In genomic region chr22:28346308-28346707, GRCh38 we compare ENCODE assay signal across 26 cellular contexts.
DNase-seq lines count a peak whose midpoint lies in the region; ATAC-seq, FAIRE-seq and TF ChIP-seq lines count a peak whose summit lies in the region.
"Had no signal": no experiment of that assay in that cellular context is flagged by ENCODE, and none has a peak within 500 bp of the region (broad histone marks: within the 10 kb centered on the region; RNA-seq: fewer than 3 reads in every experiment).

No MANE protein-coding gene starts in this region.

- H3K36me3 ChIP-seq in bronchial epithelial cell (ENCODE audit: control insufficient read depth, insufficient read depth, low read length) (no peaks in the 10 kb centered on the region), heart right ventricle (no peaks in the 10 kb centered on the region), psoas muscle (ENCODE audit: insufficient read depth in 1 of 2, low read depth in 1 of 2) (no peaks in the 10 kb centered on the region)

- H2BK12ac ChIP-seq in H9 (ENCODE audit: insufficient read length, low read depth, low read length): no peak overlapping the region

- peak; percentile 81 for FAIRE-seq in bronchial epithelial cell (lab: Jason Lieb, UNC)
- FAIRE-seq: A549, G401.6 had no signal

- no peak overlapping the region for H3K27ac ChIP-seq in H9 (ENCODE audit: insufficient read length, low read depth, low read length)
- H3K27ac ChIP-seq in heart right ventricle: no peak overlapping the region
- H3K27ac ChIP-seq in psoas muscle: no peak overlapping the region
- H3K27ac ChIP-seq: A549, HL-60, KMS-11, RWPE1, SK-N-MC had no signal

- H3K18ac ChIP-seq in H9 (ENCODE audit: insufficient read length, low read depth, low read length): no peak overlapping the region

- no peak overlapping the region for H2AK5ac ChIP-seq in H9 (ENCODE audit: insufficient read length, low read length)

- H3K14ac ChIP-seq in H9 (ENCODE audit: insufficient read depth, low read length): no peak overlapping the region

- no peak overlapping the region for H3K4ac ChIP-seq in H9 (ENCODE audit: low read depth, low read length)

- H3K9ac ChIP-seq in H9 (ENCODE audit: extremely low read depth, insufficient read length, low read length): no peak overlapping the region
- H3K9ac ChIP-seq: KMS-11 had no signal

- H2BK15ac ChIP-seq in H9 (ENCODE audit: low read depth, low read length): no peak overlapping the region

- no peak overlapping the region for H3K56ac ChIP-seq in H9 (ENCODE audit: insufficient read length, low read depth, low read length)

- H2BK5ac ChIP-seq in H9 (ENCODE audit: insufficient read length, low read length): no peak overlapping the region

- no peaks in the 10 kb centered on the region for H3K4me1 ChIP-seq in H9 (ENCODE audit: insufficient read depth, low read length)
- H3K4me1 ChIP-seq in heart right ventricle: peaks cover 3 to 52% (median 35%) of the 10 kb centered on the region in 9 donors
- H3K4me1 ChIP-seq in psoas muscle: peaks cover 20% of the 10 kb centered on the region

- no CpG with 5 or more reads among the region's 2 CpGs for WGBS in H9 (ENCODE audit: extremely low coverage, insufficient read length, low lambda C conversion rate)
- 68 to 69% methylated on average over 2 of the region's 2 CpGs for WGBS in heart right ventricle, 2 donors
- 54 to 63% (median 55%) methylated on average over 2 of the region's 2 CpGs for WGBS in psoas muscle, 3 donors

- H3K9me3 ChIP-seq in H9 (ENCODE audit: control insufficient read depth, low read depth, low read length) (no peaks in the 10 kb centered on the region), heart right ventricle (no peaks in the 10 kb centered on the region), psoas muscle (no peaks in the 10 kb centered on the region)
- H3K9me3 ChIP-seq: A549 had no signal

- H3K27me3 ChIP-seq in H9 (ENCODE audit: insufficient read depth, low read length) (no peaks in the 10 kb centered on the region), bronchial epithelial cell (ENCODE audit: control insufficient read depth, insufficient read depth, low read length) (no peaks in the 10 kb centered on the region), heart right ventricle (no peaks in the 10 kb centered on the region), psoas muscle (ENCODE audit: insufficient read depth in 3 of 3, low read length in 2 of 3) (no peaks in the 10 kb centered on the region)

- H3K4me3 ChIP-seq in bronchial epithelial cell (ENCODE audit: low read depth, low read length) (no peak overlapping the region), heart right ventricle (no peak overlapping the region), psoas muscle (no peak overlapping the region)
- H3K4me3 ChIP-seq: A549, SK-N-MC had no signal

- no peak for DNase-seq in H9
- DNase-seq in bronchial epithelial cell (ENCODE audit: low read depth): no peak
- DNase-seq in heart right ventricle: peak in 1 of 2 donors; percentile 9
- DNase-seq in psoas muscle: no peak
- DNase-seq in NCI-H1417 treated with DMSO at 0.1 percent for 48 hours (lab: John Stamatoyannopoulos, UW): no peak
- no peak for DNase-seq in dedifferentiated amniotic fluid mesenchymal stem cell (ENCODE audit: extremely low spot score)
- DNase-seq in hippocampal formation (lab: John Stamatoyannopoulos, UW): no peak
- DNase-seq: AML-193, C1 segment of cervical spinal cord, COR-L47, DMS53, GOT3, HCEC 1CT, NCI-H1092 treated with DMSO at 0.1 percent for 48 hours, NCI-H2029, NCI-H526, SIG-M5 had no signal

- no peak overlapping the region for H3K23ac ChIP-seq in H9 (ENCODE audit: insufficient read length, low read depth, low read length)

- no peaks in the 10 kb centered on the region for H4K20me1 ChIP-seq in H9 (ENCODE audit: control insufficient read depth, insufficient read depth, insufficient read length)

- TF ChIP-seq CTCF in H9 (conservative IDR thresholded peaks at IDR 0.05) (no peak), bronchial epithelial cell (IDR thresholded peaks at IDR 0.05; ENCODE audit: insufficient read depth, low read length, severe bottlenecking) (no peak), heart right ventricle (IDR thresholded peaks at IDR 0.05) (no peak), psoas muscle (IDR thresholded peaks at IDR 0.05) (no peak)

- no peak overlapping the region for H3T11ph ChIP-seq in H9 (ENCODE audit: low read length)

- no peaks in the 10 kb centered on the region for H3K23me2 ChIP-seq in H9 (ENCODE audit: insufficient read length, low read depth, low read length, poor library complexity, severe bottlenecking)

- no peak overlapping the region for H2BK120ac ChIP-seq in H9 (ENCODE audit: low read depth, low read length, poor library complexity, severe bottlenecking)

- H3K79me2 ChIP-seq in H9 (ENCODE audit: insufficient read depth, low read length): no peaks in the 10 kb centered on the region

- no peaks in the 10 kb centered on the region for H3K27me3 Mint-ChIP-seq in H9 (ENCODE audit: low read depth)

- H3K79me1 ChIP-seq in H9 (ENCODE audit: insufficient read depth, low read depth, low read length, poor library complexity, severe bottlenecking): no peaks in the 10 kb centered on the region

- no peak overlapping the region for H2AFZ ChIP-seq in H9 (ENCODE audit: low read length)

- no peaks in the 10 kb centered on the region for H3K36me3 Mint-ChIP-seq in H9 (ENCODE audit: insufficient read depth in 1 of 3, low read depth in 3 of 3)
- H3K36me3 Mint-ChIP-seq: CD4-positive, alpha-beta memory T cell; IgD-negative memory B cell had no signal

- intact Hi-C loops in heart right ventricle (cut with DNase I) (no loop called here), psoas muscle (cut with DNase I) (no loop called here)

- no peak overlapping the region for H3K4me2 ChIP-seq in H9 (ENCODE audit: insufficient read depth, insufficient read length, low read length)
- H3K4me2 ChIP-seq: A549, KMS-11 had no signal

- peak overlapping the region; percentile 60 for H2BK20ac ChIP-seq in H9 (ENCODE audit: low read depth, low read length, poor library complexity, severe bottlenecking)

- H4K5ac ChIP-seq in H9 (ENCODE audit: insufficient read length, low read depth, low read length): no peak overlapping the region

- no peak overlapping the region for H4K91ac ChIP-seq in H9 (ENCODE audit: insufficient read length, low read depth, low read length)

- no peak overlapping the region; a peak in 1 of 7 replicates for H3K27ac Mint-ChIP-seq in H9
- H3K27ac Mint-ChIP-seq: CD4-positive, alpha-beta memory T cell; IgD-negative memory B cell had no signal

- no peak overlapping the region for H4K8ac ChIP-seq in H9 (replicated peaks; ENCODE audit: insufficient read length, low read depth, low read length)

- H3K4me1 Mint-ChIP-seq in H9: peaks cover 6% of the 10 kb centered on the region in 2 experiments
- H3K4me1 Mint-ChIP-seq: CD4-positive, alpha-beta memory T cell; IgD-negative memory B cell had no signal

- no peaks in the 10 kb centered on the region for H3K9me3 Mint-ChIP-seq in H9
- H3K9me3 Mint-ChIP-seq: CD4-positive, alpha-beta memory T cell; IgD-negative memory B cell had no signal

- peak in 7 of 8 donors; percentile 46 to 78 (median 56) for ATAC-seq in heart right ventricle
- ATAC-seq in psoas muscle: peak; percentile 66 to 86 (median 69)
- ATAC-seq: A549, Panc1 had no signal

- no peak overlapping the region for H3K4me3 Mint-ChIP-seq in H9
- H3K4me3 Mint-ChIP-seq: CD4-positive, alpha-beta memory T cell; IgD-negative memory B cell had no signal
